1 cellular context compared by ENCODE assay signal in genomic region chr1:6241107-6241886, GRCh38.
TF ChIP-seq lines count a peak whose summit lies in the region.

No MANE protein-coding gene starts in this region.

TF ChIP-seq in GM12878, 131 proteins besides CTCF, POLR2A, EP300 and RAD21:
- TF ChIP-seq, protein P1, sequence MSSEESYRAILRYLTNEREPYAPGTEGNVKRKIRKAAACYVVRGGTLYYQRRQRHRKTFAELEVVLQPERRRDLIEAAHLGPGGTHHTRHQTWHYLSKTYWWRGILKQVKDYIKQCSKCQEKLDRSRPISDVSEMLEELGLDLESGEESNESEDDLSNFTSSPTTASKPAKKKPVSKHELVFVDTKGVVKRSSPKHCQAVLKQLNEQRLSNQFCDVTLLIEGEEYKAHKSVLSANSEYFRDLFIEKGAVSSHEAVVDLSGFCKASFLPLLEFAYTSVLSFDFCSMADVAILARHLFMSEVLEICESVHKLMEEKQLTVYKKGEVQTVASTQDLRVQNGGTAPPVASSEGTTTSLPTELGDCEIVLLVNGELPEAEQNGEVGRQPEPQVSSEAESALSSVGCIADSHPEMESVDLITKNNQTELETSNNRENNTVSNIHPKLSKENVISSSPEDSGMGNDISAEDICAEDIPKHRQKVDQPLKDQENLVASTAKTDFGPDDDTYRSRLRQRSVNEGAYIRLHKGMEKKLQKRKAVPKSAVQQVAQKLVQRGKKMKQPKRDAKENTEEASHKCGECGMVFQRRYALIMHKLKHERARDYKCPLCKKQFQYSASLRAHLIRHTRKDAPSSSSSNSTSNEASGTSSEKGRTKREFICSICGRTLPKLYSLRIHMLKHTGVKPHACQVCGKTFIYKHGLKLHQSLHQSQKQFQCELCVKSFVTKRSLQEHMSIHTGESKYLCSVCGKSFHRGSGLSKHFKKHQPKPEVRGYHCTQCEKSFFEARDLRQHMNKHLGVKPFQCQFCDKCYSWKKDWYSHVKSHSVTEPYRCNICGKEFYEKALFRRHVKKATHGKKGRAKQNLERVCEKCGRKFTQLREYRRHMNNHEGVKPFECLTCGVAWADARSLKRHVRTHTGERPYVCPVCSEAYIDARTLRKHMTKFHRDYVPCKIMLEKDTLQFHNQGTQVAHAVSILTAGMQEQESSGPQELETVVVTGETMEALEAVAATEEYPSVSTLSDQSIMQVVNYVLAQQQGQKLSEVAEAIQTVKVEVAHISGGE (CRISPR knock-in tag; IDR thresholded peaks at IDR 0.05) = no peak
- TF ChIP-seq EZH2 (IDR thresholded peaks at IDR 0.05; ENCODE audit: borderline replicate concordance, control insufficient read depth, low read depth, low read length) = peak; percentile 96; the same call in 1 of the 2 replicates
TF ChIP-seq in GM12878: peak in this region for 1.
